1 cellular context compared by ENCODE assay signal in genomic region chr7:93194368-93194767, GRCh38.
TF ChIP-seq lines count a peak whose summit lies in the region.

No MANE protein-coding gene starts in this region.

TF ChIP-seq in IMR-90, 13 proteins besides CTCF, POLR2A, EP300 and RAD21:
- TF ChIP-seq BHLHE40 (IDR thresholded peaks at IDR 0.05; ENCODE audit: low read depth, low read length) (peak; percentile 49; the same call in 1 of the 2 replicates), SMC3 (IDR thresholded peaks at IDR 0.05; ENCODE audit: low read depth, low read length) (no peak), FOS (IDR thresholded peaks at IDR 0.05; ENCODE audit: low read depth, low read length) (0 out of 2 replicates have a peak, but pooled peaks have one; percentile 23), USF2 (IDR thresholded peaks at IDR 0.05; ENCODE audit: low read depth, low read length) (peak; percentile 53; the same call in 1 of the 2 replicates), CEBPB (IDR thresholded peaks at IDR 0.05; ENCODE audit: low read depth, low read length) (peak; percentile 82), CHD1 (IDR thresholded peaks at IDR 0.05; ENCODE audit: low read depth, low read length) (no peak), RFX5 (IDR thresholded peaks at IDR 0.05; ENCODE audit: low read depth, low read length) (no peak), RCOR1 (IDR thresholded peaks at IDR 0.05; ENCODE audit: insufficient replicate concordance, low read length) (no peak), MAZ (IDR thresholded peaks at IDR 0.05; ENCODE audit: borderline replicate concordance, low read depth, low read length) (no peak), MXI1 (IDR thresholded peaks at IDR 0.05; ENCODE audit: borderline replicate concordance, low read depth, low read length) (no peak), MAFK (IDR thresholded peaks at IDR 0.05; ENCODE audit: low read depth, low read length) (no peak), NFE2L2 (IDR thresholded peaks at IDR 0.05; ENCODE audit: low read depth, low read length) (no peak)
- TF ChIP-seq, protein P1, sequence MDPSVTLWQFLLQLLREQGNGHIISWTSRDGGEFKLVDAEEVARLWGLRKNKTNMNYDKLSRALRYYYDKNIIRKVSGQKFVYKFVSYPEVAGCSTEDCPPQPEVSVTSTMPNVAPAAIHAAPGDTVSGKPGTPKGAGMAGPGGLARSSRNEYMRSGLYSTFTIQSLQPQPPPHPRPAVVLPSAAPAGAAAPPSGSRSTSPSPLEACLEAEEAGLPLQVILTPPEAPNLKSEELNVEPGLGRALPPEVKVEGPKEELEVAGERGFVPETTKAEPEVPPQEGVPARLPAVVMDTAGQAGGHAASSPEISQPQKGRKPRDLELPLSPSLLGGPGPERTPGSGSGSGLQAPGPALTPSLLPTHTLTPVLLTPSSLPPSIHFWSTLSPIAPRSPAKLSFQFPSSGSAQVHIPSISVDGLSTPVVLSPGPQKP (IDR thresholded peaks at IDR 0.05; ENCODE audit: borderline replicate concordance, low read depth, low read length), result no peak
